8 cellular contexts compared by ENCODE assay signal in the genomic region with DNA sequence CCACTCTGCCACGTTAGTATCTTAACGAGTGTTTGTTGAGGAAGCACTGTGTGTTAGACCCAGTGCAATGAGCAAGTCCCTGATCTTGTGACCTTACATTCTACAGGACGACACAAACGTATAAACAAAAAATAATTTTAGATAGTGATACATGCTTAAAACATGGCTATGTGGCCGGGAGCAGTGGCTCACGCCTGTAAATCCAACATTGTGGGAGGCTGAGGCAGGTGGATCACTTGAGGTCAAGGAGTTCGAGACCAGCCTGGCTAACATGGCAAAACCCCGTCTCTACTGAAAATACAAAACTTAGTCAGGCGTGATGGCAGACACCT. TPM values are rescaled to one million over a fixed set of nuclear protein-coding genes. Genes with fewer than 3 reads are reported as not detected.
DNase-seq lines count a peak whose midpoint lies in the region; ATAC-seq, FAIRE-seq and TF ChIP-seq lines count a peak whose summit lies in the region.

No MANE protein-coding gene starts in this region.

- TF ChIP-seq RAD21 in GM12878 (IDR thresholded peaks at IDR 0.05; ENCODE audit: insufficient read depth, low read depth, low read length), result no peak

- peak overlapping the region; percentile 96 for H3K27ac Mint-ChIP-seq in activated naive CD4-positive, alpha-beta T cell treated with anti-CD3 and anti-CD28 coated beads for 36 hours

- H3K4me1 Mint-ChIP-seq in activated naive CD4-positive, alpha-beta T cell treated with anti-CD3 and anti-CD28 coated beads for 36 hours (ENCODE audit: low read depth), result peaks cover 31% of the 10 kb centered on the region

- RAD21 ChIA-PET in GM12878 (lab: Charles Lee; ENCODE audit: unreplicated experiment), result interaction anchor here (1.2 to 6.5 kb wide), 3 partner anchors 20 to 137 kb away, joined by 3 to 85 read pairs (median 3); partner anchors contain the start of genes MTX1 and THBS3

- no peaks in the 10 kb centered on the region for H3K9me3 ChIP-seq in GM12878 (replicated peaks; ENCODE audit: control insufficient read depth, insufficient read depth, low read length)
- no peaks in the 10 kb centered on the region for H3K9me3 ChIP-seq in lower lobe of right lung
- no peaks in the 10 kb centered on the region for H3K9me3 ChIP-seq in transverse colon

- TF ChIP-seq POLR2A in GM12878 (IDR thresholded peaks at IDR 0.05; ENCODE audit: low read depth, low read length) (no peak), transverse colon (IDR thresholded peaks at IDR 0.05) (no peak)

- CTCF ChIA-PET in activated naive CD4-positive, alpha-beta T cell treated with anti-CD3 and anti-CD28 coated beads for 36 hours (lab: Charles Lee), result interaction anchor here (1.3 kb wide), 1 partner anchor 16 kb away, joined by 4 read pairs; no protein-coding TSS in a partner anchor
- CTCF ChIA-PET in GM12878 (lab: Yijun Ruan, JAX), result interaction anchor here (0.7 to 7.0 kb wide), 10 partner anchors 12 to 622 kb away, joined by 3 to 61 read pairs (median 14); partner anchors contain the start of genes KRTCAP2 and TRIM46

- no peaks in the 10 kb centered on the region for H3K27me3 ChIP-seq in GM12878 (replicated peaks in 1 of 2; ENCODE audit: control insufficient read depth in 2 of 2, insufficient read depth in 2 of 2, low read length in 1 of 2)
- no peaks in the 10 kb centered on the region for H3K27me3 ChIP-seq in lower lobe of right lung (ENCODE audit: low read depth)
- no peaks in the 10 kb centered on the region for H3K27me3 ChIP-seq in transverse colon

- TF ChIP-seq EP300 in GM12878 (IDR thresholded peaks at IDR 0.05; ENCODE audit: borderline replicate concordance in 1 of 2, control insufficient read depth in 1 of 2, low read depth in 2 of 2, low read length in 2 of 2) (no peak), transverse colon (IDR thresholded peaks at IDR 0.05; ENCODE audit: low read depth) (no peak)

- H3K36me3 ChIP-seq in GM12878 (ENCODE audit: control insufficient read depth in 2 of 2, insufficient read depth in 2 of 2, low read length in 1 of 2) (no peaks in the 10 kb centered on the region; a peak in 1 of 4 replicates), lower lobe of right lung (no peaks in the 10 kb centered on the region), transverse colon (no peaks in the 10 kb centered on the region)

- no peaks in the 10 kb centered on the region for H3K27me3 Mint-ChIP-seq in activated naive CD4-positive, alpha-beta T cell treated with anti-CD3 and anti-CD28 coated beads for 36 hours (ENCODE audit: low read depth)

- H2AFZ ChIP-seq in GM12878 (ENCODE audit: control insufficient read depth, low read depth, low read length), result peak overlapping the region; percentile 92

- no peak for DNase-seq in activated naive CD4-positive, alpha-beta T cell treated with anti-CD3 and anti-CD28 coated beads for 36 hours
- no peak for DNase-seq in activated naive CD4-positive, alpha-beta T cell treated with Interleukin-2 at 50 U/mL for 16 hours
- DNase-seq in GM12878 (ENCODE audit: low read depth, low spot score) (no peak), lower lobe of right lung (no peak), transverse colon (no peak), activated gamma-delta T cell treated with Interleukin-2 at 50 U/mL for 16 hours (no peak)

- ATAC-seq in GM12878 (no peak), lower lobe of right lung (no peak), HG02623 (IDR thresholded peaks at IDR 0.05; ENCODE audit: unreplicated experiment) (no peak), HG03196 (IDR thresholded peaks at IDR 0.05; ENCODE audit: unreplicated experiment) (no peak)

- peaks cover 11% of the 10 kb centered on the region for H3K36me3 Mint-ChIP-seq in activated naive CD4-positive, alpha-beta T cell treated with anti-CD3 and anti-CD28 coated beads for 36 hours (ENCODE audit: low read depth)

- 17% methylated on average over 9 of the region's 9 CpGs for WGBS in GM12878 (ENCODE audit: insufficient coverage, insufficient replicate concordance, low lambda C conversion rate, missing lambda C conversion rate)
- WGBS in transverse colon (ENCODE audit: low coverage in 1 of 2), 2 donors, result 59 to 62% methylated on average over 8 to 9 of the region's 9 CpGs

- H3K27ac ChIP-seq in GM12878 (ENCODE audit: control insufficient read depth, insufficient read depth) (peak overlapping the region; percentile 96), lower lobe of right lung (peak overlapping the region; percentile 86), transverse colon (peak overlapping the region; percentile 88 to 95 (median 92))

- no peaks in the 10 kb centered on the region for H3K9me3 Mint-ChIP-seq in activated naive CD4-positive, alpha-beta T cell treated with anti-CD3 and anti-CD28 coated beads for 36 hours

- H3K9ac ChIP-seq in GM12878 (ENCODE audit: control insufficient read depth, insufficient read depth, low read length), result peak overlapping the region; percentile 94

- no peak for FAIRE-seq in GM12878 (lab: Jason Lieb, UNC)

- H3K4me3 Mint-ChIP-seq in activated naive CD4-positive, alpha-beta T cell treated with anti-CD3 and anti-CD28 coated beads for 36 hours, result peak overlapping the region; percentile 89

- H3K4me1 ChIP-seq in GM12878 (ENCODE audit: control insufficient read depth, insufficient read depth, low read length), result peaks cover 34% of the 10 kb centered on the region
- peaks cover 39% of the 10 kb centered on the region for H3K4me1 ChIP-seq in lower lobe of right lung
- peaks cover 5 to 27% (median 9%) of the 10 kb centered on the region in 4 donors for H3K4me1 ChIP-seq in transverse colon

- intact Hi-C loops in activated naive CD4-positive, alpha-beta T cell treated with anti-CD3 and anti-CD28 coated beads for 36 hours (cut with micrococcal nuclease), result no loop called here
- intact Hi-C loops in GM12878 (cut with micrococcal nuclease; ENCODE audit: unreplicated experiment), result no loop called here
- intact Hi-C loops in lower lobe of right lung (cut with DNase I), result no loop called here
- intact Hi-C loops in transverse colon (cut with DNase I; ENCODE audit: low total_unique reads), result no loop called here

- POLR2A ChIA-PET in GM12878 (lab: Charles Lee), result interaction anchor here (0.6 to 6.9 kb wide), 7 partner anchors 14 to 80 kb away, joined by 3 to 84 read pairs (median 4); partner anchors contain the start of genes FDPS, KRTCAP2, MTX1 and THBS3

- H3K4me3 ChIP-seq in GM12878, result peak overlapping the region; percentile 66
- H3K4me3 ChIP-seq in lower lobe of right lung, result peak overlapping the region; percentile 69
- peak overlapping the region; percentile 10 to 81 (median 35) for H3K4me3 ChIP-seq in transverse colon

- in situ Hi-C loops in GM12878 (cut with MboI) (no loop called here), transverse colon (cut with MboI; ENCODE audit: low pct_ligation_motif_present in 1 of 4, low pct_unique_long_range_greater_than_20kb in 1 of 4, low sequenced_read_pairs in 3 of 4) (no loop called here)

- SMC1A ChIA-PET in GM12878 (lab: Charles Lee; ENCODE audit: uncharacterized antibody, unreplicated experiment), result interaction anchor here (3.0 to 6.7 kb wide), 2 partner anchors 20 to 34 kb away, joined by 7 to 89 read pairs; partner anchors contain the start of genes MTX1 and THBS3

- BruUV-seq in GM12878 (replicated peaks; lab: Mats Ljungman, UMichigan), result no TSS peak

- no peaks in the 10 kb centered on the region for H4K20me1 ChIP-seq in GM12878 (ENCODE audit: control insufficient read depth, insufficient read depth)

- TF ChIP-seq CTCF in GM12878 (IDR thresholded peaks at IDR 0.05 in 2 of 3, conservative IDR thresholded peaks at IDR 0.05 in 1 of 3; ENCODE audit: control insufficient read depth in 2 of 3, extremely low read depth in 1 of 3, insufficient read depth in 1 of 3, low read depth in 3 of 3, low read length in 3 of 3) (no peak), lower lobe of right lung (IDR thresholded peaks at IDR 0.05) (no peak), transverse colon (IDR thresholded peaks at IDR 0.05) (no peak)

- peak overlapping the region; percentile 87 for H3K4me2 ChIP-seq in GM12878 (ENCODE audit: control insufficient read depth, insufficient read depth)

- peaks cover 22% of the 10 kb centered on the region for H3K79me2 ChIP-seq in GM12878 (ENCODE audit: control insufficient read depth, insufficient read depth, low read length)

RNA-seq across cellular contexts. Expression of gene MTX1, which starts 19.6 kb away (rescaled TPM):
- 10 to 100 TPM; 46.8 to 47.4 TPM for total RNA-seq in activated naive CD4-positive, alpha-beta T cell treated with anti-CD3 and anti-CD28 coated beads for 36 hours
- total RNA-seq in GM12878 (2013; cell fraction: nucleolus; rRNA removed), result 8.6 and 10.8 TPM in 2 replicates
- total RNA-seq in GM12878 (2014; rRNA removed) (82.7 and 92.0 TPM in 2 replicates), GM12878 (2014; rRNA removed; fragmentation: Illumina TruSeq; extraction: Trizol) (34.3 and 36.3 TPM in 2 replicates), GM12878 (2021) (42.9 and 47.4 TPM in 2 replicates), lower lobe of right lung (27.9 TPM), transverse colon (10 to 100 TPM; 24.3 to 64.0 (median 46.0) TPM)
- polyA plus RNA-seq in GM12878 (2011; ENCODE audit: low read depth), result 20.2 TPM
- polyA plus RNA-seq in GM12878 (2011; rRNA removed) (23.1 and 50.9 TPM in 2 replicates), GM12878 (2014; fragmentation: Illumina TruSeq; extraction: Trizol) (17.6 and 43.8 TPM in 2 replicates), GM12878 (2014; fragmentation: Nextera tagmentation; extraction: Ambion mirVana) (10 to 100 TPM; 15.8 to 25.5 TPM), GM12878 (2014; rRNA removed) (66.8 and 78.1 TPM in 2 replicates), GM12878 (2016; fragmentation: Nextera tagmentation; extraction: Ambion mirVana) (10 to 100 TPM; 72.7 to 74.5 TPM)
- 89.6 and 98.0 TPM in 2 replicates for polyA plus RNA-seq in GM12878 (2011; cell fraction: cytosol; rRNA removed)
- polyA plus RNA-seq in GM12878 (2011; cell fraction: nucleus; rRNA removed), result 55.7 and 58.1 TPM in 2 replicates
- 35.8 and 42.8 TPM in 2 replicates for polyA plus RNA-seq in GM12878 (2012)
- 23.8 and 50.1 TPM in 2 replicates for polyA minus RNA-seq in GM12878 (2011; rRNA and poly(A)+ RNA removed)
- polyA minus RNA-seq in GM12878 (2011; cell fraction: cytosol; rRNA and poly(A)+ RNA removed), result 25.9 and 28.2 TPM in 2 replicates
- polyA minus RNA-seq in GM12878 (2011; cell fraction: nucleus; rRNA and poly(A)+ RNA removed), result 17.5 and 21.9 TPM in 2 replicates

RNA-seq across cellular contexts. Expression of gene THBS3, which starts 20.4 kb away (rescaled TPM):
- 10 to 100 TPM; 15.4 to 15.7 TPM for total RNA-seq in activated naive CD4-positive, alpha-beta T cell treated with anti-CD3 and anti-CD28 coated beads for 36 hours
- total RNA-seq in GM12878 (2013; cell fraction: nucleolus; rRNA removed), result 7.2 and 7.8 TPM in 2 replicates
- total RNA-seq in GM12878 (2014; rRNA removed) (2.8 and 3.2 TPM in 2 replicates), GM12878 (2014; rRNA removed; fragmentation: Illumina TruSeq; extraction: Trizol) (1.3 and 1.9 TPM in 2 replicates), GM12878 (2021) (3.2 and 3.8 TPM in 2 replicates), lower lobe of right lung (24.4 TPM), transverse colon (10 to 100 TPM; 19.2 to 37.8 (median 27.0) TPM)
- 5.4 TPM for polyA plus RNA-seq in GM12878 (2011; ENCODE audit: low read depth)
- polyA plus RNA-seq in GM12878 (2011; rRNA removed) (1.8 and 2.3 TPM in 2 replicates), GM12878 (2014; fragmentation: Illumina TruSeq; extraction: Trizol) (1.8 and 2.0 TPM in 2 replicates), GM12878 (2014; fragmentation: Nextera tagmentation; extraction: Ambion mirVana) (1 to 10 TPM in 1 of 2 experiments, under 1 TPM in 1; 0.66 to 1.2 TPM), GM12878 (2014; rRNA removed) (3.1 and 3.6 TPM in 2 replicates), GM12878 (2016; fragmentation: Nextera tagmentation; extraction: Ambion mirVana) (1 to 10 TPM in 1 of 2 experiments, under 1 TPM in 1; 0.88 to 2.0 TPM)
- polyA plus RNA-seq in GM12878 (2011; cell fraction: cytosol; rRNA removed), result 2.0 and 2.7 TPM in 2 replicates
- 19.0 and 24.1 TPM in 2 replicates for polyA plus RNA-seq in GM12878 (2011; cell fraction: nucleus; rRNA removed)
- 8.6 and 10.7 TPM in 2 replicates for polyA plus RNA-seq in GM12878 (2012)
- polyA minus RNA-seq in GM12878 (2011; rRNA and poly(A)+ RNA removed), result 2.8 and 2.9 TPM in 2 replicates
- 1.1 and 2.3 TPM in 2 replicates for polyA minus RNA-seq in GM12878 (2011; cell fraction: cytosol; rRNA and poly(A)+ RNA removed)
- polyA minus RNA-seq in GM12878 (2011; cell fraction: nucleus; rRNA and poly(A)+ RNA removed), result 2.5 and 3.1 TPM in 2 replicates

RNA-seq across cellular contexts. Expression of gene ENTREP3, which starts 27.2 kb away (rescaled TPM):
- 10 to 100 TPM; 32.1 to 32.8 TPM for total RNA-seq in activated naive CD4-positive, alpha-beta T cell treated with anti-CD3 and anti-CD28 coated beads for 36 hours
- 10.8 and 12.7 TPM in 2 replicates for total RNA-seq in GM12878 (2013; cell fraction: nucleolus; rRNA removed)
- total RNA-seq in GM12878 (2014; rRNA removed) (5.0 TPM in 2 replicates), GM12878 (2014; rRNA removed; fragmentation: Illumina TruSeq; extraction: Trizol) (1.6 and 1.7 TPM in 2 replicates), GM12878 (2021) (29.5 and 31.8 TPM in 2 replicates), lower lobe of right lung (22.9 TPM), transverse colon (10 to 100 TPM in 3 of 4 donors, 1 to 10 TPM in 1; 9.0 to 21.9 (median 15.7) TPM)
- polyA plus RNA-seq in GM12878 (2011; ENCODE audit: low read depth), result 6.8 TPM
- polyA plus RNA-seq in GM12878 (2011; rRNA removed) (2.5 and 3.9 TPM in 2 replicates), GM12878 (2014; fragmentation: Illumina TruSeq; extraction: Trizol) (3.2 and 6.4 TPM in 2 replicates), GM12878 (2014; fragmentation: Nextera tagmentation; extraction: Ambion mirVana) (1 to 10 TPM; 2.5 to 3.8 TPM), GM12878 (2014; rRNA removed) (13.8 and 19.7 TPM in 2 replicates), GM12878 (2016; fragmentation: Nextera tagmentation; extraction: Ambion mirVana) (1 to 10 TPM; 2.8 to 3.7 TPM)
- polyA plus RNA-seq in GM12878 (2011; cell fraction: cytosol; rRNA removed), result 6.8 and 6.9 TPM in 2 replicates
- polyA plus RNA-seq in GM12878 (2011; cell fraction: nucleus; rRNA removed), result 20.4 and 23.2 TPM in 2 replicates
- polyA plus RNA-seq in GM12878 (2012), result 17.1 and 19.2 TPM in 2 replicates
- polyA minus RNA-seq in GM12878 (2011; rRNA and poly(A)+ RNA removed), result 2.8 and 3.9 TPM in 2 replicates
- 4.9 and 7.1 TPM in 2 replicates for polyA minus RNA-seq in GM12878 (2011; cell fraction: cytosol; rRNA and poly(A)+ RNA removed)
- 3.6 and 7.3 TPM in 2 replicates for polyA minus RNA-seq in GM12878 (2011; cell fraction: nucleus; rRNA and poly(A)+ RNA removed)

RNA-seq across cellular contexts. Expression of gene SCAMP3, which starts 34.1 kb away (rescaled TPM):
- 10 to 100 TPM; 80.3 to 82.9 TPM for total RNA-seq in activated naive CD4-positive, alpha-beta T cell treated with anti-CD3 and anti-CD28 coated beads for 36 hours
- 23.2 and 26.9 TPM in 2 replicates for total RNA-seq in GM12878 (2013; cell fraction: nucleolus; rRNA removed)
- total RNA-seq in GM12878 (2014; rRNA removed), result 82.3 and 90.4 TPM in 2 replicates
- 14.2 and 17.2 TPM in 2 replicates for total RNA-seq in GM12878 (2014; rRNA removed; fragmentation: Illumina TruSeq; extraction: Trizol)
- 73.3 and 82.1 TPM in 2 replicates for total RNA-seq in GM12878 (2021)
- 60.8 TPM for polyA plus RNA-seq in GM12878 (2011; ENCODE audit: low read depth)
- 45.8 and 93.8 TPM in 2 replicates for polyA plus RNA-seq in GM12878 (2011; rRNA removed)
- polyA plus RNA-seq in GM12878 (2011; cell fraction: cytosol; rRNA removed), result 143 and 152 TPM in 2 replicates
- polyA plus RNA-seq in GM12878 (2011; cell fraction: nucleus; rRNA removed), result 98.8 and 99.2 TPM in 2 replicates
- 58.7 and 60.7 TPM in 2 replicates for polyA plus RNA-seq in GM12878 (2012)
- polyA plus RNA-seq in GM12878 (2014; fragmentation: Illumina TruSeq; extraction: Trizol), result 34.0 and 50.2 TPM in 2 replicates
- 10 to 100 TPM; 55.1 to 84.1 TPM for polyA plus RNA-seq in GM12878 (2014; fragmentation: Nextera tagmentation; extraction: Ambion mirVana)
- 133 and 143 TPM in 2 replicates for polyA plus RNA-seq in GM12878 (2014; rRNA removed)
- polyA plus RNA-seq in GM12878 (2016; fragmentation: Nextera tagmentation; extraction: Ambion mirVana), result 100 to 1,000 TPM; 128 to 130 TPM
- polyA minus RNA-seq in GM12878 (2011; rRNA and poly(A)+ RNA removed), result 62.3 and 83.5 TPM in 2 replicates
- 33.0 and 40.9 TPM in 2 replicates for polyA minus RNA-seq in GM12878 (2011; cell fraction: cytosol; rRNA and poly(A)+ RNA removed)
- polyA minus RNA-seq in GM12878 (2011; cell fraction: nucleus; rRNA and poly(A)+ RNA removed), result 18.5 and 24.1 TPM in 2 replicates
- 70.2 TPM for total RNA-seq in lower lobe of right lung
- 10 to 100 TPM in 3 of 4 donors, 1 to 10 TPM in 1; 7.8 to 61.3 (median 35.2) TPM for total RNA-seq in transverse colon

RNA-seq across cellular contexts. Expression of gene CLK2, which starts 45.2 kb away (rescaled TPM):
- 10 to 100 TPM; 52.6 to 54.5 TPM for total RNA-seq in activated naive CD4-positive, alpha-beta T cell treated with anti-CD3 and anti-CD28 coated beads for 36 hours
- total RNA-seq in GM12878 (2013; cell fraction: nucleolus; rRNA removed), result 90.4 and 96.0 TPM in 2 replicates
- total RNA-seq in GM12878 (2014; rRNA removed) (42.3 and 45.9 TPM in 2 replicates), GM12878 (2014; rRNA removed; fragmentation: Illumina TruSeq; extraction: Trizol) (27.2 and 29.3 TPM in 2 replicates), GM12878 (2021) (62.3 and 63.1 TPM in 2 replicates), lower lobe of right lung (51.1 TPM), transverse colon (10 to 100 TPM; 31.9 to 92.9 (median 51.5) TPM)
- 25.1 TPM for polyA plus RNA-seq in GM12878 (2011; ENCODE audit: low read depth)
- polyA plus RNA-seq in GM12878 (2011; rRNA removed) (50.2 and 76.9 TPM in 2 replicates), GM12878 (2014; fragmentation: Illumina TruSeq; extraction: Trizol) (54.9 and 55.6 TPM in 2 replicates), GM12878 (2014; fragmentation: Nextera tagmentation; extraction: Ambion mirVana) (10 to 100 TPM; 11.1 to 17.8 TPM), GM12878 (2014; rRNA removed) (81.9 and 83.7 TPM in 2 replicates), GM12878 (2016; fragmentation: Nextera tagmentation; extraction: Ambion mirVana) (10 to 100 TPM; 23.4 to 27.5 TPM)
- 55.4 and 60.6 TPM in 2 replicates for polyA plus RNA-seq in GM12878 (2011; cell fraction: cytosol; rRNA removed)
- polyA plus RNA-seq in GM12878 (2011; cell fraction: nucleus; rRNA removed), result 687 and 698 TPM in 2 replicates
- polyA plus RNA-seq in GM12878 (2012), result 38.5 and 52.1 TPM in 2 replicates
- 64.9 and 65.5 TPM in 2 replicates for polyA minus RNA-seq in GM12878 (2011; rRNA and poly(A)+ RNA removed)
- 14.3 and 18.9 TPM in 2 replicates for polyA minus RNA-seq in GM12878 (2011; cell fraction: cytosol; rRNA and poly(A)+ RNA removed)
- polyA minus RNA-seq in GM12878 (2011; cell fraction: nucleus; rRNA and poly(A)+ RNA removed), result 76.3 and 124 TPM in 2 replicates
